ENCODE assay signal across 1 cellular context in the genomic region with DNA sequence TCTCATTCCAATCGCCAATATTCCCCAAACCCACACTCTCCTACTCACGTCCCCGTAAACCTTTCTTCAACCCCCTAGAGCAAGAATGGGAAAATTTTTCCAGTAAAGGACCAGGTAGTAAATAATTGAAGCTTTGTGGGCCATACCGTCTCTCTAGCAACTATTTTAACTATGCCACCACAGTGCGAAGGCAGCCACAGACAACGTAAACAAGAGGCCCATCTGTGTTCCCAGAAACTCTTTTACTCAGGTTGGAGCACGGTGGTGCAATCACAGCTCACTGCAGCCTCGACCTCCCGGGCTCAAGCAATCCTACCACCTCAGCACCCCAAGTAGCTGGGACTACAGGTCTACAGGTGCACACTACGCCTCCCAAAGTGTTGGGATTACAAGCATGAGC.
TF ChIP-seq lines count a peak whose summit lies in the region.

No MANE protein-coding gene starts in this region.

TF ChIP-seq in GM23338, 12 proteins besides CTCF, POLR2A, EP300 and RAD21:
- TF ChIP-seq NANOG (IDR thresholded peaks at IDR 0.05; ENCODE audit: borderline replicate concordance): no peak
- no peak for TF ChIP-seq REST (IDR thresholded peaks at IDR 0.05; ENCODE audit: unreplicated experiment)
- no peak for TF ChIP-seq EZH2phosphoT487 (IDR thresholded peaks at IDR 0.05; ENCODE audit: unreplicated experiment)
- TF ChIP-seq POLR2AphosphoS5 (IDR thresholded peaks at IDR 0.05; ENCODE audit: low read depth): no peak
- no peak for TF ChIP-seq CREB1 (CRISPR knock-in tag; IDR thresholded peaks at IDR 0.05; ENCODE audit: low read depth)
- TF ChIP-seq EZH2 (IDR thresholded peaks at IDR 0.05; ENCODE audit: low read depth, unreplicated experiment): no peak
